Comparison of ENCODE assay signal across 12 cellular contexts in genomic region chr16:24984101-24984500, GRCh38. TPM values are rescaled to one million over a fixed set of nuclear protein-coding genes. Genes with fewer than 3 reads are reported as not detected.
DNase-seq lines count a peak whose midpoint lies in the region; ATAC-seq and TF ChIP-seq lines count a peak whose summit lies in the region.
"Had no signal": no experiment of that assay in that cellular context is flagged by ENCODE, and none has a peak within 500 bp of the region (broad histone marks: within the 10 kb centered on the region; RNA-seq: fewer than 3 reads in every experiment).

No MANE protein-coding gene starts in this region.

- H3K9me3 ChIP-seq in heart left ventricle (no peaks in the 10 kb centered on the region), neural progenitor cell (ENCODE audit: low read depth) (no peaks in the 10 kb centered on the region), upper lobe of left lung (no peaks in the 10 kb centered on the region)

- DNase-seq in heart left ventricle (peak in 1 of 5 donors; percentile 14), Right ventricle myocardium superior (no peak), dermis blood vessel endothelial cell (peak; percentile 49), neural progenitor cell (ENCODE audit: low spot score) (no peak), upper lobe of left lung (no peak), DMS79 (lab: John Stamatoyannopoulos, UW) (no peak), H4 (ENCODE audit: low spot score) (no peak)
- DNase-seq: H7, hypothalamus had no signal

- H2AFZ ChIP-seq in neural progenitor cell (replicated peaks): no peak overlapping the region

- no peaks in the 10 kb centered on the region for H3K36me3 ChIP-seq in heart left ventricle
- H3K36me3 ChIP-seq in neural progenitor cell: no peaks in the 10 kb centered on the region
- no peaks in the 10 kb centered on the region for H3K36me3 ChIP-seq in upper lobe of left lung

- H3K27me3 ChIP-seq in heart left ventricle (no peaks in the 10 kb centered on the region), neural progenitor cell (no peaks in the 10 kb centered on the region), upper lobe of left lung (no peaks in the 10 kb centered on the region)

- no peak for TF ChIP-seq CTCF in heart left ventricle (IDR thresholded peaks at IDR 0.05)
- no peak for TF ChIP-seq CTCF in neural progenitor cell (IDR thresholded peaks at IDR 0.05)
- no peak for TF ChIP-seq CTCF in upper lobe of left lung (IDR thresholded peaks at IDR 0.05)

- no peak for TF ChIP-seq POLR2A in heart left ventricle (IDR thresholded peaks at IDR 0.05)
- TF ChIP-seq POLR2A in upper lobe of left lung (IDR thresholded peaks at IDR 0.05): no peak

- H3K9me3 Mint-ChIP-seq in neural progenitor cell: no peaks in the 10 kb centered on the region

- no peak for TF ChIP-seq EP300 in upper lobe of left lung (IDR thresholded peaks at IDR 0.05)

- H3K4me1 ChIP-seq in heart left ventricle (peaks cover 27 to 97% (median 86%) of the 10 kb centered on the region in 12 donors), neural progenitor cell (peaks cover 3% of the 10 kb centered on the region), upper lobe of left lung (peaks cover 51 to 71% (median 62%) of the 10 kb centered on the region in 4 donors)

- H3K4me1 Mint-ChIP-seq in neural progenitor cell: peaks cover 28% of the 10 kb centered on the region

- no peaks in the 10 kb centered on the region for H3K27me3 Mint-ChIP-seq in neural progenitor cell (ENCODE audit: insufficient read depth, low read depth)

- H3K36me3 Mint-ChIP-seq in neural progenitor cell: peaks cover 11% of the 10 kb centered on the region

- H3K4me2 ChIP-seq in neural progenitor cell: no peak overlapping the region

- H3K27ac ChIP-seq in heart left ventricle (peak overlapping the region; percentile 22 to 90 (median 84)), neural progenitor cell (no peak overlapping the region), upper lobe of left lung (peak overlapping the region in 3 of 4 donors; percentile 51 to 71 (median 69))
- H3K27ac ChIP-seq: epithelial cell of prostate had no signal

- WGBS in heart left ventricle, 4 donors: 86 to 95% (median 88%) methylated on average over 12 to 13 of the region's 13 CpGs
- WGBS in upper lobe of left lung, 2 donors: 89 to 90% methylated on average over 13 of the region's 13 CpGs

- ATAC-seq in heart left ventricle: no peak
- ATAC-seq in Right ventricle myocardium superior (ENCODE audit: poor library complexity): no peak
- no peak for ATAC-seq in upper lobe of left lung (ENCODE audit: low FRiP score in 2 of 2)
- no peak for ATAC-seq in HG02938 (IDR thresholded peaks at IDR 0.05; ENCODE audit: unreplicated experiment)

- no peak overlapping the region for H3K4me3 Mint-ChIP-seq in neural progenitor cell
- H3K4me3 Mint-ChIP-seq: mesothelial cell of epicardium had no signal

- H3F3A ChIP-seq in neural progenitor cell (ENCODE audit: low read depth): no peaks in the 10 kb centered on the region

- H3K27ac Mint-ChIP-seq in neural progenitor cell: peak overlapping the region; percentile 57
- H3K27ac Mint-ChIP-seq: mesothelial cell of epicardium had no signal

- H3K9ac ChIP-seq in neural progenitor cell: no peak overlapping the region

- H3K4me3 ChIP-seq in heart left ventricle: no peak overlapping the region
- H3K4me3 ChIP-seq in neural progenitor cell: no peak overlapping the region
- no peak overlapping the region for H3K4me3 ChIP-seq in upper lobe of left lung

- intact Hi-C loops in heart left ventricle (cut with DNase I): no loop called here
- intact Hi-C loops in Right ventricle myocardium superior (cut with DNase I): no loop called here

- H4K20me1 ChIP-seq in neural progenitor cell (ENCODE audit: low read depth): peaks cover 70% of the 10 kb centered on the region

- H3K79me2 ChIP-seq in neural progenitor cell (ENCODE audit: low read depth): peaks cover 99% of the 10 kb centered on the region

RNA-seq across cellular contexts. Expression of gene ARHGAP17, which starts 31.1 kb away (rescaled TPM):
- total RNA-seq in heart left ventricle: 100 to 1,000 TPM in 1 of 9 donors, 10 to 100 TPM in 8; 26.3 to 105 (median 70.4) TPM
- polyA plus RNA-seq in heart left ventricle: 10 to 100 TPM; 35.1 to 38.2 TPM
- total RNA-seq in Right ventricle myocardium superior: 54.8 TPM
- total RNA-seq in dermis blood vessel endothelial cell: 59.9 and 81.3 TPM in 2 replicates
- total RNA-seq in neural progenitor cell (ENCODE audit: low replicate concordance): 33.1 and 53.9 TPM in 2 replicates
- total RNA-seq in upper lobe of left lung: 10 to 100 TPM; 45.1 to 86.6 (median 54.6) TPM
- total RNA-seq in H4 (2014; rRNA removed; shearing (Covaris generic)): 19.3 and 26.1 TPM in 2 replicates
